In genomic region chr12:106022568-106023012, GRCh38 we compare ENCODE assay signal across 28 cellular contexts.
DNase-seq lines count a peak whose midpoint lies in the region; ATAC-seq and TF ChIP-seq lines count a peak whose summit lies in the region.
"Had no signal": no experiment of that assay in that cellular context is flagged by ENCODE, and none has a peak within 500 bp of the region (broad histone marks: within the 10 kb centered on the region; RNA-seq: fewer than 3 reads in every experiment).

No MANE protein-coding gene starts in this region.

- H3K9me3 ChIP-seq in OCI-LY3 (ENCODE audit: insufficient read depth, low read length), result peaks cover 12% of the 10 kb centered on the region; the same call in 1 of the 2 replicates
- H3K9me3 ChIP-seq: transverse colon had no signal

- H3K9ac ChIP-seq in OCI-LY3 (ENCODE audit: low read length), result peak overlapping the region; percentile 5; the same call in 1 of the 2 replicates
- H3K9ac ChIP-seq in mesendoderm (ENCODE audit: low read length), result no peak overlapping the region
- H3K9ac ChIP-seq: BLaER1 treated with 17β-estradiol and CSF1 and Interleukin-3, amounts not matched to agents 10 nM and 100 nM had no signal

- no peaks in the 10 kb centered on the region for H3K79me2 ChIP-seq in OCI-LY3 (ENCODE audit: low read length)
- H3K79me2 ChIP-seq in mesendoderm (ENCODE audit: control insufficient read depth, insufficient read depth, low read length), result no peaks in the 10 kb centered on the region

- H3K27ac ChIP-seq in OCI-LY3 (ENCODE audit: low read length), result peak overlapping the region; percentile 90
- H3K27ac ChIP-seq in mesendoderm (ENCODE audit: low read depth, low read length), result no peak overlapping the region
- H3K27ac ChIP-seq in foreskin keratinocyte, result no peak overlapping the region
- H3K27ac ChIP-seq: BLaER1 treated with 17β-estradiol and CSF1 and Interleukin-3, amounts not matched to agents 10 nM and 100 nM; epithelial cell of prostate; gastroesophageal sphincter; transverse colon had no signal

- no peaks in the 10 kb centered on the region for H4K20me1 ChIP-seq in OCI-LY3 (ENCODE audit: insufficient read depth, low read length)
- H4K20me1 ChIP-seq: BLaER1 treated with 17β-estradiol and CSF1 and Interleukin-3, amounts not matched to agents 10 nM and 100 nM had no signal

- H3K4me1 ChIP-seq in OCI-LY3 (ENCODE audit: low read length) (peaks cover 39% of the 10 kb centered on the region), mesendoderm (ENCODE audit: control insufficient read depth, low read depth, low read length) (peaks cover 7% of the 10 kb centered on the region), foreskin keratinocyte (no peaks in the 10 kb centered on the region)
- H3K4me1 ChIP-seq: BLaER1 treated with 17β-estradiol and CSF1 and Interleukin-3, amounts not matched to agents 10 nM and 100 nM; gastroesophageal sphincter; transverse colon had no signal

- H2BK15ac ChIP-seq in mesendoderm (replicated peaks; ENCODE audit: low read depth), result no peak overlapping the region

- H4K5ac ChIP-seq in mesendoderm (ENCODE audit: low read length), result no peak overlapping the region

- H3K4me3 ChIP-seq in OCI-LY3 (ENCODE audit: low read length), result no peak overlapping the region
- no peak overlapping the region for H3K4me3 ChIP-seq in fibroblast of the aortic adventitia (ENCODE audit: low read depth, low read length)
- no peak overlapping the region for H3K4me3 ChIP-seq in mesendoderm (ENCODE audit: low read length)
- H3K4me3 ChIP-seq: BLaER1 treated with 17β-estradiol and CSF1 and Interleukin-3, amounts not matched to agents 10 nM and 100 nM; dorsolateral prefrontal cortex; gastroesophageal sphincter; transverse colon had no signal

- H3K79me1 ChIP-seq in mesendoderm (ENCODE audit: low read length), result no peaks in the 10 kb centered on the region

- no peak overlapping the region for H3K4ac ChIP-seq in mesendoderm (ENCODE audit: low read depth, low read length)

- TF ChIP-seq CTCF in OCI-LY3 (IDR thresholded peaks at IDR 0.05; ENCODE audit: low read depth, low read length) (no peak), fibroblast of the aortic adventitia (IDR thresholded peaks at IDR 0.05; ENCODE audit: insufficient read depth, low read length) (no peak), foreskin keratinocyte (conservative IDR thresholded peaks at IDR 0.05) (no peak)

- no peak overlapping the region for H2AK5ac ChIP-seq in mesendoderm (ENCODE audit: low read length)

- no peaks in the 10 kb centered on the region for H3K27me3 ChIP-seq in OCI-LY3 (ENCODE audit: low read depth, low read length)
- H3K27me3 ChIP-seq in mesendoderm (ENCODE audit: insufficient read depth, low read length, poor library complexity), result no peaks in the 10 kb centered on the region
- no peaks in the 10 kb centered on the region for H3K27me3 ChIP-seq in foreskin keratinocyte
- H3K27me3 ChIP-seq: BLaER1 treated with 17β-estradiol and CSF1 and Interleukin-3, amounts not matched to agents 10 nM and 100 nM; dorsolateral prefrontal cortex; gastroesophageal sphincter; transverse colon had no signal

- H3K4me2 ChIP-seq in OCI-LY3 (ENCODE audit: low read length), result peak overlapping the region; percentile 48
- H3K4me2 ChIP-seq in mesendoderm (ENCODE audit: low read length), result no peak overlapping the region
- H3K4me2 ChIP-seq: BLaER1 treated with 17β-estradiol and CSF1 and Interleukin-3, amounts not matched to agents 10 nM and 100 nM had no signal

- no CpG with 5 or more reads among the region's 5 CpGs for WGBS in mesendoderm (ENCODE audit: extremely low coverage, insufficient coverage, low lambda C conversion rate)

- H2BK120ac ChIP-seq in mesendoderm (ENCODE audit: low read depth, low read length), result peak overlapping the region; percentile 39

- ATAC-seq in GM19023 (IDR thresholded peaks at IDR 0.05; ENCODE audit: unreplicated experiment), result no peak
- no peak for ATAC-seq in foreskin keratinocyte
- no peak for ATAC-seq in HG02885 (IDR thresholded peaks at IDR 0.05; ENCODE audit: poor library complexity, unreplicated experiment)
- ATAC-seq in GM18873 (IDR thresholded peaks at IDR 0.05; ENCODE audit: low FRiP score, unreplicated experiment), result no peak
- ATAC-seq: activated CD4-positive, alpha-beta T cell treated with anti-CD3 and anti-CD28 coated beads for 36 hours; gastroesophageal sphincter had no signal

- in situ Hi-C loops in Caki2 (cut with HindIII; ENCODE audit: low pct_unique_long_range_greater_than_20kb, low sequenced_read_pairs), result no loop called here

- no peak overlapping the region for H3K18ac ChIP-seq in mesendoderm (ENCODE audit: low read length)

- peaks cover 13% of the 10 kb centered on the region for H3K36me3 ChIP-seq in OCI-LY3 (replicated peaks; ENCODE audit: low read depth, low read length)
- no peaks in the 10 kb centered on the region for H3K36me3 ChIP-seq in mesendoderm (ENCODE audit: control insufficient read depth, insufficient read depth, low read length)
- H3K36me3 ChIP-seq: BLaER1 treated with 17β-estradiol and CSF1 and Interleukin-3, amounts not matched to agents 10 nM and 100 nM; gastroesophageal sphincter; transverse colon had no signal

- no peak overlapping the region for H3K56ac ChIP-seq in mesendoderm (ENCODE audit: low read length)

- H2AFZ ChIP-seq in OCI-LY3 (ENCODE audit: low read depth, low read length), result peak overlapping the region; percentile 10; the same call in 1 of the 2 replicates

- H4K8ac ChIP-seq in mesendoderm (ENCODE audit: low read depth, low read length), result no peak overlapping the region

- H3K23ac ChIP-seq in mesendoderm (ENCODE audit: low read length), result no peak overlapping the region

- DNase-seq in Caki2 (ENCODE audit: low read depth) (peak; percentile 58), fibroblast of the aortic adventitia (ENCODE audit: low read depth) (peak; percentile 30), mesendoderm (no peak), foreskin keratinocyte (no peak)
- DNase-seq: activated CD4-positive, alpha-beta T cell treated with anti-CD3 and anti-CD28 coated beads for 36 hours; activated CD8-positive, alpha-beta memory T cell treated with anti-CD3 and anti-CD28 coated beads for 24 hours; activated naive CD4-positive, alpha-beta T cell treated with Interleukin-2 at 50 U/mL for 16 hours; activated T-cell treated with anti-CD3 and anti-CD28 coated beads, Interleukin-2, amount 50 U/mL, for 48 hours; amniotic stem cell; Caco-2; central memory CD4-positive, alpha-beta T cell; dorsolateral prefrontal cortex; HCEC 1CT; Karpas-422; MV-4-11; NCI-H187 treated with DMSO at 0.1 percent for 48 hours; NCI-H2227 treated with DMSO at 0.1 percent for 48 hours; nucleus accumbens; SIG-M5; stimulated activated CD4-positive, alpha-beta T cell treated with anti-CD3 and anti-CD28 coated beads, Interleukin-4, amount 100 ng/mL, for 4 hours; transverse colon had no signal

- no peak overlapping the region for H2BK5ac ChIP-seq in mesendoderm (ENCODE audit: low read length)

Comparison
In these comparisons a context has a peak if more than half of its experiments do, and no peak if none do; other contexts are left out.
1. DNase-seq: peak in Caki2 (single experiment) and fibroblast of the aortic adventitia (single experiment); none in mesendoderm (single experiment) and foreskin keratinocyte (0 of 2).